In genomic region chr6:150528648-150529285, GRCh38 we compare ENCODE assay signal across 11 cellular contexts.
DNase-seq lines count a peak whose midpoint lies in the region; ATAC-seq, FAIRE-seq and TF ChIP-seq lines count a peak whose summit lies in the region.
"Had no signal": no experiment of that assay in that cellular context is flagged by ENCODE, and none has a peak within 500 bp of the region (broad histone marks: within the 10 kb centered on the region; RNA-seq: fewer than 3 reads in every experiment).

No MANE protein-coding gene starts in this region.

- H3K27me3 Mint-ChIP-seq in T-helper 17 cell = peaks cover 44% of the 10 kb centered on the region

- H3K4me1 ChIP-seq in heart right ventricle (peaks cover 0 to 15% (median 7%) of the 10 kb centered on the region in 9 donors), psoas muscle (no peaks in the 10 kb centered on the region)
- H3K4me1 ChIP-seq: parathyroid adenoma had no signal

- peaks cover 5% of the 10 kb centered on the region for H3K4me1 Mint-ChIP-seq in T-helper 17 cell

- no peaks in the 10 kb centered on the region for H3K36me3 Mint-ChIP-seq in T-helper 17 cell (ENCODE audit: low read depth)

- H3K27ac ChIP-seq in heart right ventricle (peak overlapping the region in 8 of 10 donors; percentile 28 to 82 (median 64)), psoas muscle (no peak overlapping the region)
- H3K27ac ChIP-seq: parathyroid adenoma had no signal

- no peak for ATAC-seq in T-helper 17 cell
- ATAC-seq in heart right ventricle = peak; percentile 62 to 97 (median 94)
- peak in 2 of 4 donors; percentile 38 to 51 for ATAC-seq in psoas muscle

- WGBS in heart right ventricle, 2 donors = 22 to 31% methylated on average over 11 of the region's 11 CpGs
- WGBS in psoas muscle, 3 donors = 26 to 37% (median 32%) methylated on average over 11 of the region's 11 CpGs

- TF ChIP-seq CTCF in heart right ventricle (IDR thresholded peaks at IDR 0.05) (no peak), psoas muscle (IDR thresholded peaks at IDR 0.05) (no peak)

- no peaks in the 10 kb centered on the region for H3K36me3 ChIP-seq in heart right ventricle
- no peaks in the 10 kb centered on the region for H3K36me3 ChIP-seq in psoas muscle (ENCODE audit: insufficient read depth in 1 of 2, low read depth in 1 of 2)
- no peaks in the 10 kb centered on the region for H3K36me3 ChIP-seq in MG63

- peak; percentile 7 for DNase-seq in GM18507 (ENCODE audit: extremely low spot score, insufficient read length, low read depth)
- DNase-seq in T-helper 17 cell = no peak
- DNase-seq in heart right ventricle = peak; percentile 46 to 75
- DNase-seq in psoas muscle = peak; percentile 43 to 56
- no peak for DNase-seq in NCI-H1417 treated with DMSO at 0.1 percent for 48 hours (lab: John Stamatoyannopoulos, UW)
- DNase-seq in activated effector memory CD4-positive, alpha-beta T cell treated with anti-CD3 and anti-CD28 coated beads, Interleukin-2, amount 50 U/mL, for 16 hours = no peak
- no peak for DNase-seq in MG63
- DNase-seq in posterior vena cava (ENCODE audit: low spot score) = no peak
- DNase-seq: GF-D8, NCI-H524 had no signal

- intact Hi-C loops in heart right ventricle (cut with DNase I) = no loop called here
- intact Hi-C loops in psoas muscle (cut with DNase I) = no loop called here
- intact Hi-C loops in posterior vena cava (cut with DNase I) = no loop called here

- H3K4me3 ChIP-seq in heart right ventricle = no peak overlapping the region
- no peak overlapping the region for H3K4me3 ChIP-seq in psoas muscle
- H3K4me3 ChIP-seq in MG63 = no peak overlapping the region

- peak; percentile 35 for FAIRE-seq in GM18507 (lab: Jason Lieb, UNC)

- H3K9me3 ChIP-seq in T-helper 17 cell (ENCODE audit: control insufficient read depth, low read length, poor library complexity, severe bottlenecking) (no peaks in the 10 kb centered on the region), heart right ventricle (no peaks in the 10 kb centered on the region), psoas muscle (no peaks in the 10 kb centered on the region), MG63 (no peaks in the 10 kb centered on the region)

- peak overlapping the region; percentile 79 for H3K27ac Mint-ChIP-seq in T-helper 17 cell

- H3K27me3 ChIP-seq in heart right ventricle (no peaks in the 10 kb centered on the region), psoas muscle (ENCODE audit: insufficient read depth in 3 of 3, low read length in 2 of 3) (peaks cover 0 to 4% (median 0%) of the 10 kb centered on the region in 3 donors), MG63 (no peaks in the 10 kb centered on the region)

- H3K4me3 Mint-ChIP-seq in T-helper 17 cell = peak overlapping the region; percentile 49

Comparison
In these comparisons a context has a peak if more than half of its experiments do, and no peak if none do; other contexts are left out.
1. DNase-seq: peak in GM18507 (single experiment), heart right ventricle (2 of 2) and psoas muscle (2 of 2); none in T-helper 17 cell (0 of 3), NCI-H1417 treated with DMSO at 0.1 percent for 48 hours (single experiment), activated effector memory CD4-positive, alpha-beta T cell treated with anti-CD3 and anti-CD28 coated beads, Interleukin-2, amount 50 U/mL, for 16 hours (single experiment), MG63 (single experiment) and posterior vena cava (single experiment).